Comparison of ENCODE assay signal across 8 cellular contexts in the genomic region with DNA sequence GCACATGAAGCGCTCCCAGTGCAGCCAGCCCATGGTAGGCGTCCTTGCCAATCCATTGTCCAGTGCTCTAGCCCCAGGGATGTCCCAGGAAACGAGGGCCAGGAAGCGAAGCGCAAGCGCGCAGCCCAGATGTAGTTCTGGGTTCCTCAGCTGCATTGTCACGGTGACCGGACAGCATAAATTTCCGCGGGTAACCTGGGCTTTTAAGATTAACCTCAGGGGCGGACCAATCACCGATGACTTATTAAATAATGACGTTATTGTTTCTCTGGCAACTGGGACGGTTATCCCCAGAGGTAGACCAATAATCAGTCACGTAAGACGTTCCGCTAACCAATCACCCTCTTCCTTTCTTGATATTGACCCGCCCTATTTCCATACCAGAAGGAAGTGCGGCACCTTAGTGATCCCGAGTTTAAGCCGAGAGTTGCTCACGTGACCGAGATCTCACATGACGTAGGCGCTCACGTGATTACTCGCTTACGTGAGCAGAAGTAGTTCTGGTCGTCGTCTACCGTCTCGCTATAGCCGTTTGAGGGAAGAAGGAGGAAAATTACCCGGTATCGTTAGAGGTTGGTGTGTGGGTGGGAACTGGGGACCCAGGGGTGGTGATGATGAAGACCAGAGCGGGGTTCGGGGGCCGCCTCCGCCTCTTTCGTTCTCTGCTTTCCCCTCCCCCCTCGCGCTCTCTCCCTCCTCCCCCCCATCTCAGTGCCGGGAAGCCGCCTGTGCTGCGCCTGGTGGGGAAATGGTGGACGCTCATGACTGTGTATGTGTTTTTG. TPM values are rescaled to one million over a fixed set of nuclear protein-coding genes. Genes with fewer than 3 reads are reported as not detected.
DNase-seq lines count a peak whose midpoint lies in the region; ATAC-seq and TF ChIP-seq lines count a peak whose summit lies in the region.

Gene GLA, minus strand, starts transcription at position 178 of the 782 bp plus-strand sequence. Its CDS starts 22 bp downstream, at position 156.
A gene with protein sequence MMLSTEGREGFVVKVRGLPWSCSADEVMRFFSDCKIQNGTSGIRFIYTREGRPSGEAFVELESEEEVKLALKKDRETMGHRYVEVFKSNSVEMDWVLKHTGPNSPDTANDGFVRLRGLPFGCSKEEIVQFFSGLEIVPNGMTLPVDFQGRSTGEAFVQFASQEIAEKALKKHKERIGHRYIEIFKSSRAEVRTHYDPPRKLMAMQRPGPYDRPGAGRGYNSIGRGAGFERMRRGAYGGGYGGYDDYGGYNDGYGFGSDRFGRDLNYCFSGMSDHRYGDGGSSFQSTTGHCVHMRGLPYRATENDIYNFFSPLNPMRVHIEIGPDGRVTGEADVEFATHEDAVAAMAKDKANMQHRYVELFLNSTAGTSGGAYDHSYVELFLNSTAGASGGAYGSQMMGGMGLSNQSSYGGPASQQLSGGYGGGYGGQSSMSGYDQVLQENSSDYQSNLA (plus strand): TSS at position 475 of the 782 bp plus-strand sequence. CDS start 3,767 bp downstream, outside the sequence.

- H3K27me3 ChIP-seq in Karpas-422 (ENCODE audit: low read length) (no peaks in the 10 kb centered on the region), esophagus squamous epithelium (no peaks in the 10 kb centered on the region)

- H2AFZ ChIP-seq in Karpas-422 (ENCODE audit: low read length) = no peak within 1 kb of the TSS

- H3K9me3 ChIP-seq in Karpas-422 (ENCODE audit: low read length) = no peaks in the 10 kb centered on the region
- H3K9me3 ChIP-seq in esophagus squamous epithelium = no peaks in the 10 kb centered on the region

- peak; percentile 92 for DNase-seq in DMS79 (lab: John Stamatoyannopoulos, UW)
- DNase-seq in Karpas-422 = peak; percentile 96
- DNase-seq in RKO (ENCODE audit: low spot score) = peak; percentile 97
- peak; percentile 69 for DNase-seq in activated T-helper 1 cell treated with Interleukin-2 at 50 U/mL for 16 hours (ENCODE audit: low read depth)
- peak; percentile 58 for DNase-seq in esophagus squamous epithelium (lab: John Stamatoyannopoulos, UW)
- DNase-seq in myocyte (ENCODE audit: low read depth) = peak; percentile 97
- peak; percentile 64 to 80 for DNase-seq in stimulated activated CD8-positive, alpha-beta memory T cell treated with anti-CD3 and anti-CD28 coated beads, Interleukin-7, amount 100 ng/mL, for 48 hours (ENCODE audit: extremely low read depth in 1 of 2, low read depth in 1 of 2)

- no peaks in the 10 kb centered on the region for H3K9me2 ChIP-seq in Karpas-422 (replicated peaks; ENCODE audit: insufficient read depth, low read length)

- peaks cover 4% of the 10 kb centered on the region; the same call in 1 of the 2 replicates for H3K36me3 ChIP-seq in Karpas-422 (ENCODE audit: insufficient read depth, low read length)
- peaks cover 0 to 14% (median 0%) of the 10 kb centered on the region in 3 donors for H3K36me3 ChIP-seq in esophagus squamous epithelium

- H3K4me2 ChIP-seq in Karpas-422 (ENCODE audit: low read depth, low read length, poor library complexity, severe bottlenecking) = peak within 1 kb of the TSS; percentile 86

- intact Hi-C loops in esophagus squamous epithelium (cut with DNase I) = no loop called here

- peak within 1 kb of the TSS; percentile 76 for H3K4me3 ChIP-seq in Karpas-422 (ENCODE audit: low read length)
- peak within 1 kb of the TSS; percentile 43 to 68 (median 60) for H3K4me3 ChIP-seq in esophagus squamous epithelium

- peak in 2 of 6 experiments; percentile 20 to 34 for TF ChIP-seq CTCF in esophagus squamous epithelium (IDR thresholded peaks at IDR 0.05)

- peak within 1 kb of the TSS; percentile 83 for H3K27ac ChIP-seq in Karpas-422 (ENCODE audit: low read length)
- peak within 1 kb of the TSS; percentile 90 to 96 (median 94) for H3K27ac ChIP-seq in esophagus squamous epithelium

- peaks cover 72% of the 10 kb centered on the region for H3K79me2 ChIP-seq in Karpas-422 (ENCODE audit: low read length)

- WGBS in esophagus squamous epithelium, 2 donors = 0 to 48% methylated on average over 5 to 27 of the region's 47 CpGs

- peaks cover 41% of the 10 kb centered on the region for H3K4me1 ChIP-seq in Karpas-422 (ENCODE audit: low read length)
- peaks cover 0 to 51% (median 0%) of the 10 kb centered on the region in 3 donors for H3K4me1 ChIP-seq in esophagus squamous epithelium

- TF ChIP-seq POLR2A in esophagus squamous epithelium (IDR thresholded peaks at IDR 0.05) = peak in 2 of 4 donors; percentile 69 to 87

- peaks cover 3% of the 10 kb centered on the region; the same call in 1 of the 2 replicates for H4K20me1 ChIP-seq in Karpas-422 (ENCODE audit: insufficient read depth, low read depth, low read length)

- H3K9ac ChIP-seq in Karpas-422 (ENCODE audit: low read length) = peak within 1 kb of the TSS; percentile 77

- peak; percentile 93 for ATAC-seq in GM21825 (IDR thresholded peaks at IDR 0.05; ENCODE audit: unreplicated experiment)

RNA-seq across cellular contexts. Expression of gene GLA, which starts in this region (rescaled TPM):
- total RNA-seq in Karpas-422 (2014; rRNA removed; shearing (Covaris generic); ENCODE audit: low replicate concordance) = 25.8 and 30.1 TPM in 2 replicates
- total RNA-seq in esophagus squamous epithelium (10 to 100 TPM; 12.2 to 32.8 (median 21.9) TPM), myocyte (23.7 and 33.7 TPM in 2 replicates)
- polyA plus RNA-seq in myocyte (2012) = 25.2 TPM

RNA-seq across cellular contexts. Expression of the second gene that starts in this region (rescaled TPM):
- total RNA-seq in Karpas-422 (2014; rRNA removed; shearing (Covaris generic); ENCODE audit: low replicate concordance) = 34.8 and 55.4 TPM in 2 replicates
- total RNA-seq in esophagus squamous epithelium = 10 to 100 TPM; 34.5 to 49.6 (median 46.7) TPM
- total RNA-seq in myocyte = 79.3 and 95.6 TPM in 2 replicates
- 51.3 TPM for polyA plus RNA-seq in myocyte (2012)

Comparison
In these comparisons a context has a peak if more than half of its experiments do, and no peak if none do; other contexts are left out.
1. Peak in every context shown above with its lines: DNase-seq, ATAC-seq, H3K4me3 ChIP-seq and H3K27ac ChIP-seq.